ENCODE assay signal across 8 cellular contexts in the genomic region with DNA sequence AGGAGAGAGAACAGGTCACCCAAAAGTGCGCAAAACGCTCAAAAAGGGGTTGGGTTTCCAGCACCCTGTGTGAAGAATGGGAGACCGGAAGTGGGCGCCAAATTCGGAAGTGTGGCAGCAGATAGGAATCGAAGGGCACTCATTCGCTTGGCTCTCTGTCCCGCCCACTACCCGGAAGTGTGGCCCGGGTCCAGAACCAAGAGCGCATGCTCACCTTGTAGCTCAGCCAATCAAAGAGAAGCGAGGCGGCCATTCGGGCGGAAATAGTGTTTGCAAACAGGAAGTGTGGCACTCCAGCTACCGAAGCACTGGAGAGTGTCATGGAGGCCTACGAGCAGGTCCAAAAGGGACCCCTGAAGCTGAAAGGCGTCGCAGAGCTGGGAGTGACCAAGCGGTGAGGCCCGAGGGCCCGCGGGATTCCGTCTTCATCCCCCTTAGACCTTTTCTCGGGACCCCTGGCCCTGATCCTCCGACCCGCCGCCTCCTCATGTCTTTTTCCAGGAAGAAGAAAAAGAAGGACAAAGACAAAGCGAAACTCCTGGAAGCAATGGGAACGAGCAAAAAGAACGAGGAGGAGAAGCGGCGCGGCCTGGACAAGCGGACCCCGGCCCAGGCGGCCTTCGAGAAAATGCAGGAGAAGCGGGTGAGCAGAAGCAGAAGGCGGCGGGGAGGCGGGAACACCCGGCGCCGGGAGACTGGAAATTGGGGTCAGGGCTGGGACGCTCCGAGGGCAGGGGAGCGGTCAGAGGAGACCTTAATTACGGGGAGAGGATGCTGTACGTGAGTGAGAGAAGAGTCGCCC. TPM values are rescaled to one million over a fixed set of nuclear protein-coding genes. Genes with fewer than 3 reads are reported as not detected.
DNase-seq lines count a peak whose midpoint lies in the region; ATAC-seq and TF ChIP-seq lines count a peak whose summit lies in the region.

Gene FAM32A, plus strand, starts transcription at position 288 of the 802 bp plus-strand sequence. Its CDS starts 33 bp downstream, at position 321.

- peak within 1 kb of the TSS; percentile 85 for H3K4me2 ChIP-seq in hepatocyte

- TF ChIP-seq CTCF in hepatocyte (IDR thresholded peaks at IDR 0.05; ENCODE audit: poor library complexity), result peak; percentile 50

- H2AFZ ChIP-seq in hepatocyte, result peak within 1 kb of the TSS; percentile 77

- no peaks in the 10 kb centered on the region for H3K27me3 ChIP-seq in hepatocyte

- no peaks in the 10 kb centered on the region for H3K9me3 ChIP-seq in hepatocyte (ENCODE audit: low read depth)

- peak within 1 kb of the TSS; percentile 85 for H3K27ac ChIP-seq in hepatocyte

- DNase-seq in NCI-H2081 (lab: John Stamatoyannopoulos, UW) (peak; percentile 98 to 99), T1000 (lab: John Stamatoyannopoulos, UW) (peak; percentile 96), astrocyte of the hippocampus (ENCODE audit: low read depth, low spot score) (peak; percentile 99), hepatocyte (ENCODE audit: low spot score) (peak; percentile 98), renal cortical epithelial cell (ENCODE audit: low read depth) (peak; percentile 97), cortex of kidney (lab: John Stamatoyannopoulos, UW) (no peak)

- no peaks in the 10 kb centered on the region for H4K20me1 ChIP-seq in hepatocyte (ENCODE audit: insufficient read depth, poor library complexity, severe bottlenecking)

- ATAC-seq in GM18508 (IDR thresholded peaks at IDR 0.05; ENCODE audit: insufficient read depth, unreplicated experiment) (peak; percentile 72), HG03025 (IDR thresholded peaks at IDR 0.05; ENCODE audit: low FRiP score, unreplicated experiment) (peak; percentile 88)

- no peaks in the 10 kb centered on the region for H3K9me2 ChIP-seq in hepatocyte (replicated peaks; ENCODE audit: insufficient read depth)

- H3K79me2 ChIP-seq in hepatocyte, result peaks cover 39% of the 10 kb centered on the region

- H3K4me3 ChIP-seq in hepatocyte, result peak within 1 kb of the TSS; percentile 60

- under 1% methylated on average over 51 of the region's 51 CpGs for WGBS in hepatocyte (ENCODE audit: low lambda C conversion rate, missing lambda C conversion rate)

- H3K36me3 ChIP-seq in hepatocyte (replicated peaks; ENCODE audit: insufficient read depth, low read depth), result no peaks in the 10 kb centered on the region

- peaks cover 8% of the 10 kb centered on the region for H3K4me1 ChIP-seq in hepatocyte (ENCODE audit: insufficient read depth)

RNA-seq across cellular contexts. Expression of gene FAM32A, which starts in this region (rescaled TPM):
- total RNA-seq in hepatocyte (132 and 133 TPM in 2 replicates), renal cortical epithelial cell (173 and 192 TPM in 2 replicates)
- 144 and 154 TPM in 2 replicates for polyA plus RNA-seq in hepatocyte
